ENCODE assay signal across 18 cellular contexts in the genomic region with DNA sequence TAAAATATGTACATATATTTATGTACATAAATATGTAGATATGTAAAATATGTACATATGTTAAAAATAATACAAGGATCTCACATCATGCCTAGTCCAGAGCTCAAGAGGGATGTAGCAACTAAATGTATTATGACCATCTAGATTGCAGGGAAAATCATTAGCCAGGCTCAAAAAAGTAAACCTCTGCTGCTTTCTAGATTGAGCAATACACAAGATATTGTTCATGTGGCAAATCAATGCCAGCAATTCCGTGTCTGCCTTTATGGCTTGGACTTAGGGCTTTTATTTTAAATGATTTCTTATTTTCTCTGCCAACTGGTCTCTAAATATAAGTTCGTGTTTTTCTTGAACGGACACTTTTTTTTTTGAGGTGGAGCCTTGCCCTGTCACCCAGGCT.
"Had no signal": no experiment of that assay in that cellular context is flagged by ENCODE, and none has a peak within 500 bp of the region (broad histone marks: within the 10 kb centered on the region; RNA-seq: fewer than 3 reads in every experiment).

No MANE protein-coding gene starts in this region.

- ATAC-seq: activated CD4-positive, CD25-positive, alpha-beta regulatory T cell treated with anti-CD3 and anti-CD28 coated beads, Interleukin-2, amount 50 U/mL, for 24 hours; T-cell had no signal

- H3K27ac ChIP-seq: colonic mucosa, hepatocyte, left ventricle myocardium inferior, right atrium auricular region, transverse colon had no signal

- H3K9me3 ChIP-seq: colonic mucosa, left ventricle myocardium inferior, right atrium auricular region, SK-N-SH, transverse colon had no signal

- H3K4me3 ChIP-seq: colonic mucosa, hepatocyte, left ventricle myocardium inferior, right atrium auricular region, transverse colon had no signal

- H3K36me3 ChIP-seq: colonic mucosa, left ventricle myocardium inferior, right atrium auricular region, transverse colon had no signal

- H2AFZ ChIP-seq: hepatocyte had no signal

- H3K9ac ChIP-seq: SK-N-SH had no signal

- H3K4me1 ChIP-seq: colonic mucosa, right atrium auricular region, transverse colon had no signal

- DNase-seq: activated CD4-positive, alpha-beta T cell treated with anti-CD3 and anti-CD28 coated beads, Interleukin-2, amount 50 U/mL, for 1 hour; activated naive CD8-positive, alpha-beta T cell treated with anti-CD3 and anti-CD28 coated beads, Interleukin-2, amount 10 ng/mL, durations not matched to agents 7 days and 5 days; aorta; colonic mucosa; left ventricle myocardium inferior; mesendoderm; nucleus accumbens; SK-N-SH; small intestine; stimulated activated CD4-positive, alpha-beta T cell treated with anti-CD3 and anti-CD28 coated beads, Interleukin-4, amount 100 ng/mL, for 4 hours; stimulated activated CD8-positive, alpha-beta memory T cell treated with anti-CD3 and anti-CD28 coated beads, Interleukin-4, amount 100 ng/mL, for 48 hours; stimulated activated naive CD4-positive, alpha-beta T cell treated with Interleukin-2 at 50 U/mL for 16 hours; T-cell; T-helper 9 cell; transverse colon had no signal

- H3K27me3 ChIP-seq: colonic mucosa, hepatocyte, right atrium auricular region, transverse colon had no signal

- H3K4me2 ChIP-seq: hepatocyte, SK-N-SH had no signal
